2 cellular contexts compared by ENCODE assay signal in the genomic region with DNA sequence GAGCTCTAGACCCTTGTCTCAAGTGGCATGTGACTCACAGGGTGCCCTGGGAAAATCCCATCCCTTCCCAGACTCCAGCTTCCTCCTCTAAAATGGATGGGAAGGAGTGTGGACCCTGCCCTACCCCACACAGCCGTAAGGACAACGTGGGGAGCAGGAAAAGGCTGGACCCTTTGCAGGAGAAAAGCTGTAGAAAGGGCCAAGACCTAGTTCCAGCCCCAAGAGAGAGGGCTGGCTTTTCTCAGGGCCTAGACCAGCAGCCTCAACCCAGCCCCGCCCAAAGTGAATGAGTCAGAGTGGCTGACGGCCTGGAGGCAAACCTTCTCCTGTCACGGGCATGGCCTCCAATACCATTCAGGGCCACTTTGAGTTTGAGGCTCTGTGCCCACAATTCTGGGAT.
A peak's percentile ranks its signal among the peaks of the same experiment; 100 is the strongest.
TF ChIP-seq lines count a peak whose summit lies in the region.

No MANE protein-coding gene starts in this region.

TF ChIP-seq in K562, 482 proteins besides CTCF, POLR2A, EP300 and RAD21 (continues in another document):
- TF ChIP-seq ARID1B (IDR thresholded peaks at IDR 0.05) (peak; percentile 30; the same call in 1 of the 2 replicates), FOSL1 (tag; conservative IDR thresholded peaks at IDR 0.05) (peak; percentile 91), SMARCE1 (IDR thresholded peaks at IDR 0.05) (0 out of 2 replicates have a peak, but pooled peaks have one; percentile 25), SMARCA4 (IDR thresholded peaks at IDR 0.05) (peak; percentile 42; the same call in 1 of the 2 replicates), BHLHE40 (IDR thresholded peaks at IDR 0.05; ENCODE audit: low read length) (0 out of 2 replicates have a peak, but pooled peaks have one; percentile 28), TEAD4 (IDR thresholded peaks at IDR 0.05; ENCODE audit: low read length) (no peak), TEAD4 (CRISPR knock-in tag; IDR thresholded peaks at IDR 0.05; ENCODE audit: borderline replicate concordance) (no peak)
- TF ChIP-seq, protein P1, sequence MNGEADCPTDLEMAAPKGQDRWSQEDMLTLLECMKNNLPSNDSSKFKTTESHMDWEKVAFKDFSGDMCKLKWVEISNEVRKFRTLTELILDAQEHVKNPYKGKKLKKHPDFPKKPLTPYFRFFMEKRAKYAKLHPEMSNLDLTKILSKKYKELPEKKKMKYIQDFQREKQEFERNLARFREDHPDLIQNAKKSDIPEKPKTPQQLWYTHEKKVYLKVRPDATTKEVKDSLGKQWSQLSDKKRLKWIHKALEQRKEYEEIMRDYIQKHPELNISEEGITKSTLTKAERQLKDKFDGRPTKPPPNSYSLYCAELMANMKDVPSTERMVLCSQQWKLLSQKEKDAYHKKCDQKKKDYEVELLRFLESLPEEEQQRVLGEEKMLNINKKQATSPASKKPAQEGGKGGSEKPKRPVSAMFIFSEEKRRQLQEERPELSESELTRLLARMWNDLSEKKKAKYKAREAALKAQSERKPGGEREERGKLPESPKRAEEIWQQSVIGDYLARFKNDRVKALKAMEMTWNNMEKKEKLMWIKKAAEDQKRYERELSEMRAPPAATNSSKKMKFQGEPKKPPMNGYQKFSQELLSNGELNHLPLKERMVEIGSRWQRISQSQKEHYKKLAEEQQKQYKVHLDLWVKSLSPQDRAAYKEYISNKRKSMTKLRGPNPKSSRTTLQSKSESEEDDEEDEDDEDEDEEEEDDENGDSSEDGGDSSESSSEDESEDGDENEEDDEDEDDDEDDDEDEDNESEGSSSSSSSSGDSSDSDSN (IDR thresholded peaks at IDR 0.05; ENCODE audit: borderline replicate concordance in 1 of 2, low read depth in 2 of 2, low read length in 2 of 2): 0 out of 4 replicates have a peak, but pooled peaks of 1 of the 2 experiments have one; percentile 15
- TF ChIP-seq, protein P2, sequence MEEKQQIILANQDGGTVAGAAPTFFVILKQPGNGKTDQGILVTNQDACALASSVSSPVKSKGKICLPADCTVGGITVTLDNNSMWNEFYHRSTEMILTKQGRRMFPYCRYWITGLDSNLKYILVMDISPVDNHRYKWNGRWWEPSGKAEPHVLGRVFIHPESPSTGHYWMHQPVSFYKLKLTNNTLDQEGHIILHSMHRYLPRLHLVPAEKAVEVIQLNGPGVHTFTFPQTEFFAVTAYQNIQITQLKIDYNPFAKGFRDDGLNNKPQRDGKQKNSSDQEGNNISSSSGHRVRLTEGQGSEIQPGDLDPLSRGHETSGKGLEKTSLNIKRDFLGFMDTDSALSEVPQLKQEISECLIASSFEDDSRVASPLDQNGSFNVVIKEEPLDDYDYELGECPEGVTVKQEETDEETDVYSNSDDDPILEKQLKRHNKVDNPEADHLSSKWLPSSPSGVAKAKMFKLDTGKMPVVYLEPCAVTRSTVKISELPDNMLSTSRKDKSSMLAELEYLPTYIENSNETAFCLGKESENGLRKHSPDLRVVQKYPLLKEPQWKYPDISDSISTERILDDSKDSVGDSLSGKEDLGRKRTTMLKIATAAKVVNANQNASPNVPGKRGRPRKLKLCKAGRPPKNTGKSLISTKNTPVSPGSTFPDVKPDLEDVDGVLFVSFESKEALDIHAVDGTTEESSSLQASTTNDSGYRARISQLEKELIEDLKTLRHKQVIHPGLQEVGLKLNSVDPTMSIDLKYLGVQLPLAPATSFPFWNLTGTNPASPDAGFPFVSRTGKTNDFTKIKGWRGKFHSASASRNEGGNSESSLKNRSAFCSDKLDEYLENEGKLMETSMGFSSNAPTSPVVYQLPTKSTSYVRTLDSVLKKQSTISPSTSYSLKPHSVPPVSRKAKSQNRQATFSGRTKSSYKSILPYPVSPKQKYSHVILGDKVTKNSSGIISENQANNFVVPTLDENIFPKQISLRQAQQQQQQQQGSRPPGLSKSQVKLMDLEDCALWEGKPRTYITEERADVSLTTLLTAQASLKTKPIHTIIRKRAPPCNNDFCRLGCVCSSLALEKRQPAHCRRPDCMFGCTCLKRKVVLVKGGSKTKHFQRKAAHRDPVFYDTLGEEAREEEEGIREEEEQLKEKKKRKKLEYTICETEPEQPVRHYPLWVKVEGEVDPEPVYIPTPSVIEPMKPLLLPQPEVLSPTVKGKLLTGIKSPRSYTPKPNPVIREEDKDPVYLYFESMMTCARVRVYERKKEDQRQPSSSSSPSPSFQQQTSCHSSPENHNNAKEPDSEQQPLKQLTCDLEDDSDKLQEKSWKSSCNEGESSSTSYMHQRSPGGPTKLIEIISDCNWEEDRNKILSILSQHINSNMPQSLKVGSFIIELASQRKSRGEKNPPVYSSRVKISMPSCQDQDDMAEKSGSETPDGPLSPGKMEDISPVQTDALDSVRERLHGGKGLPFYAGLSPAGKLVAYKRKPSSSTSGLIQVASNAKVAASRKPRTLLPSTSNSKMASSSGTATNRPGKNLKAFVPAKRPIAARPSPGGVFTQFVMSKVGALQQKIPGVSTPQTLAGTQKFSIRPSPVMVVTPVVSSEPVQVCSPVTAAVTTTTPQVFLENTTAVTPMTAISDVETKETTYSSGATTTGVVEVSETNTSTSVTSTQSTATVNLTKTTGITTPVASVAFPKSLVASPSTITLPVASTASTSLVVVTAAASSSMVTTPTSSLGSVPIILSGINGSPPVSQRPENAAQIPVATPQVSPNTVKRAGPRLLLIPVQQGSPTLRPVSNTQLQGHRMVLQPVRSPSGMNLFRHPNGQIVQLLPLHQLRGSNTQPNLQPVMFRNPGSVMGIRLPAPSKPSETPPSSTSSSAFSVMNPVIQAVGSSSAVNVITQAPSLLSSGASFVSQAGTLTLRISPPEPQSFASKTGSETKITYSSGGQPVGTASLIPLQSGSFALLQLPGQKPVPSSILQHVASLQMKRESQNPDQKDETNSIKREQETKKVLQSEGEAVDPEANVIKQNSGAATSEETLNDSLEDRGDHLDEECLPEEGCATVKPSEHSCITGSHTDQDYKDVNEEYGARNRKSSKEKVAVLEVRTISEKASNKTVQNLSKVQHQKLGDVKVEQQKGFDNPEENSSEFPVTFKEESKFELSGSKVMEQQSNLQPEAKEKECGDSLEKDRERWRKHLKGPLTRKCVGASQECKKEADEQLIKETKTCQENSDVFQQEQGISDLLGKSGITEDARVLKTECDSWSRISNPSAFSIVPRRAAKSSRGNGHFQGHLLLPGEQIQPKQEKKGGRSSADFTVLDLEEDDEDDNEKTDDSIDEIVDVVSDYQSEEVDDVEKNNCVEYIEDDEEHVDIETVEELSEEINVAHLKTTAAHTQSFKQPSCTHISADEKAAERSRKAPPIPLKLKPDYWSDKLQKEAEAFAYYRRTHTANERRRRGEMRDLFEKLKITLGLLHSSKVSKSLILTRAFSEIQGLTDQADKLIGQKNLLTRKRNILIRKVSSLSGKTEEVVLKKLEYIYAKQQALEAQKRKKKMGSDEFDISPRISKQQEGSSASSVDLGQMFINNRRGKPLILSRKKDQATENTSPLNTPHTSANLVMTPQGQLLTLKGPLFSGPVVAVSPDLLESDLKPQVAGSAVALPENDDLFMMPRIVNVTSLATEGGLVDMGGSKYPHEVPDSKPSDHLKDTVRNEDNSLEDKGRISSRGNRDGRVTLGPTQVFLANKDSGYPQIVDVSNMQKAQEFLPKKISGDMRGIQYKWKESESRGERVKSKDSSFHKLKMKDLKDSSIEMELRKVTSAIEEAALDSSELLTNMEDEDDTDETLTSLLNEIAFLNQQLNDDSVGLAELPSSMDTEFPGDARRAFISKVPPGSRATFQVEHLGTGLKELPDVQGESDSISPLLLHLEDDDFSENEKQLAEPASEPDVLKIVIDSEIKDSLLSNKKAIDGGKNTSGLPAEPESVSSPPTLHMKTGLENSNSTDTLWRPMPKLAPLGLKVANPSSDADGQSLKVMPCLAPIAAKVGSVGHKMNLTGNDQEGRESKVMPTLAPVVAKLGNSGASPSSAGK (IDR thresholded peaks at IDR 0.05): peak; percentile 66

TF ChIP-seq in GM23338, 12 proteins besides CTCF, POLR2A, EP300 and RAD21:
- TF ChIP-seq STAT1 (IDR thresholded peaks at IDR 0.05; ENCODE audit: unreplicated experiment) (no peak), JUNB (IDR thresholded peaks at IDR 0.05; ENCODE audit: unreplicated experiment) (no peak), ZNF331 (CRISPR knock-in tag; IDR thresholded peaks at IDR 0.05; ENCODE audit: low read depth) (no peak), EZH2phosphoT487 (IDR thresholded peaks at IDR 0.05; ENCODE audit: unreplicated experiment) (no peak), CREB1 (CRISPR knock-in tag; IDR thresholded peaks at IDR 0.05; ENCODE audit: low read depth) (no peak), EZH2 (IDR thresholded peaks at IDR 0.05; ENCODE audit: low read depth, unreplicated experiment) (no peak), ZNF114 (CRISPR knock-in tag; IDR thresholded peaks at IDR 0.05) (no peak)
